1 cellular context compared by ENCODE assay signal in the genomic region with DNA sequence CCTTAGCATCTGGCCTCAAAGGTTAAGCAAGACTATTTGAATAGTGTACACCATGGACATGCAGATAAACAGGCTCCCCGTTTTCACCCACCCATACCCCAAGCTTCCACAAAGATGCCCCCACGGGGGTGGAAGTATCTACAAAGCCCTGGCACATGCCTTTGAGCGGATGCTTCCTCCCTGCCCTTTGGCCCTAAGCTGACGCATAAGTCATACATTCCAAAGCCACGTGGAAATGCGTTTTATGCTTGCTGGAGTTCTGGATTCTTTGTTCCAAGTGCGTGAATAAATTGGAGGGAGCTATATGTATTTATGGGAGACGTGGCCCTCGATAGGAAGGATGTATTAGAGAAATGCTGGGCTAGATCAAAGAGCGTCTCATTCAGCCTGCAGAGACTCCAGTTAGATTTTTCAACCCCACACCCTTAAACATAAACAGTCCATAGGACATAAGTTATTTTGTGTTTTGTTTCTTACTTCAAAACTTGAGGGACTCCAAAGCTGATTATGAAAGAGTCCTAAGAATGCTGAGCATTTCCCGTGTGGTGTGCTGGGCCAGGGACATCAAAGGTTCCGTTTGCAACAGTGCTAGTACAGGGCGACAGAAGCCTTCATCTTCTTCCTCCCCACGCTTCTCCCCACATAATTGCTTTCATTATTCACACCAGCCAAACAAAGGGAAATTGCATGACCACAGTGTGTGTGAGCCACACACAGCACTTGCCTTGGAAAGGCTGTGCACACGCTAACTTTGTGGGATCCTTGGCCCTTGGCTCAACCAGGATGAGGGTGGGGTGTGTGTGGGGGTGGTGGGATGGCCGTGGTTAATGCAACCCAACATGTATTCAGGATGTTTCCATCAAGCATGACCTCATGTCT.
TF ChIP-seq lines count a peak whose summit lies in the region.

No MANE protein-coding gene starts in this region.

TF ChIP-seq in HepG2, 621 proteins besides CTCF, POLR2A, EP300 and RAD21 (continued from another document):
- TF ChIP-seq, protein P1, sequence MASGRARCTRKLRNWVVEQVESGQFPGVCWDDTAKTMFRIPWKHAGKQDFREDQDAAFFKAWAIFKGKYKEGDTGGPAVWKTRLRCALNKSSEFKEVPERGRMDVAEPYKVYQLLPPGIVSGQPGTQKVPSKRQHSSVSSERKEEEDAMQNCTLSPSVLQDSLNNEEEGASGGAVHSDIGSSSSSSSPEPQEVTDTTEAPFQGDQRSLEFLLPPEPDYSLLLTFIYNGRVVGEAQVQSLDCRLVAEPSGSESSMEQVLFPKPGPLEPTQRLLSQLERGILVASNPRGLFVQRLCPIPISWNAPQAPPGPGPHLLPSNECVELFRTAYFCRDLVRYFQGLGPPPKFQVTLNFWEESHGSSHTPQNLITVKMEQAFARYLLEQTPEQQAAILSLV (CRISPR knock-in tag; IDR thresholded peaks at IDR 0.05; ENCODE audit: borderline replicate concordance) = peak; percentile 96
- no peak; the same call in 1 of the 2 replicates for TF ChIP-seq FLYWCH1 (CRISPR knock-in tag; IDR thresholded peaks at IDR 0.05)
- no peak for TF ChIP-seq PHF5A (CRISPR knock-in tag; IDR thresholded peaks at IDR 0.05; ENCODE audit: low read depth, unreplicated experiment)
- TF ChIP-seq, protein P2, sequence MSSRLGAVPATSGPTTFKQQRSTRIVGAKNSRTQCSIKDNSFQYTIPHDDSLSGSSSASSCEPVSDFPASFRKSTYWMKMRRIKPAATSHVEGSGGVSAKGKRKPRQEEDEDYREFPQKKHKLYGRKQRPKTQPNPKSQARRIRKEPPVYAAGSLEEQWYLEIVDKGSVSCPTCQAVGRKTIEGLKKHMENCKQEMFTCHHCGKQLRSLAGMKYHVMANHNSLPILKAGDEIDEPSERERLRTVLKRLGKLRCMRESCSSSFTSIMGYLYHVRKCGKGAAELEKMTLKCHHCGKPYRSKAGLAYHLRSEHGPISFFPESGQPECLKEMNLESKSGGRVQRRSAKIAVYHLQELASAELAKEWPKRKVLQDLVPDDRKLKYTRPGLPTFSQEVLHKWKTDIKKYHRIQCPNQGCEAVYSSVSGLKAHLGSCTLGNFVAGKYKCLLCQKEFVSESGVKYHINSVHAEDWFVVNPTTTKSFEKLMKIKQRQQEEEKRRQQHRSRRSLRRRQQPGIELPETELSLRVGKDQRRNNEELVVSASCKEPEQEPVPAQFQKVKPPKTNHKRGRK (CRISPR knock-in tag; IDR thresholded peaks at IDR 0.05) = no peak; the same call in 1 of the 2 replicates
- TF ChIP-seq ZNF550 (CRISPR knock-in tag; IDR thresholded peaks at IDR 0.05; ENCODE audit: borderline replicate concordance) = peak; percentile 80; the same call in 1 of the 2 replicates
- no peak for TF ChIP-seq ZNF333 (CRISPR knock-in tag; IDR thresholded peaks at IDR 0.05; ENCODE audit: borderline replicate concordance)
- peak; percentile 87 for TF ChIP-seq ZBTB7A (CRISPR knock-in tag; IDR thresholded peaks at IDR 0.05)
- TF ChIP-seq, protein P3, sequence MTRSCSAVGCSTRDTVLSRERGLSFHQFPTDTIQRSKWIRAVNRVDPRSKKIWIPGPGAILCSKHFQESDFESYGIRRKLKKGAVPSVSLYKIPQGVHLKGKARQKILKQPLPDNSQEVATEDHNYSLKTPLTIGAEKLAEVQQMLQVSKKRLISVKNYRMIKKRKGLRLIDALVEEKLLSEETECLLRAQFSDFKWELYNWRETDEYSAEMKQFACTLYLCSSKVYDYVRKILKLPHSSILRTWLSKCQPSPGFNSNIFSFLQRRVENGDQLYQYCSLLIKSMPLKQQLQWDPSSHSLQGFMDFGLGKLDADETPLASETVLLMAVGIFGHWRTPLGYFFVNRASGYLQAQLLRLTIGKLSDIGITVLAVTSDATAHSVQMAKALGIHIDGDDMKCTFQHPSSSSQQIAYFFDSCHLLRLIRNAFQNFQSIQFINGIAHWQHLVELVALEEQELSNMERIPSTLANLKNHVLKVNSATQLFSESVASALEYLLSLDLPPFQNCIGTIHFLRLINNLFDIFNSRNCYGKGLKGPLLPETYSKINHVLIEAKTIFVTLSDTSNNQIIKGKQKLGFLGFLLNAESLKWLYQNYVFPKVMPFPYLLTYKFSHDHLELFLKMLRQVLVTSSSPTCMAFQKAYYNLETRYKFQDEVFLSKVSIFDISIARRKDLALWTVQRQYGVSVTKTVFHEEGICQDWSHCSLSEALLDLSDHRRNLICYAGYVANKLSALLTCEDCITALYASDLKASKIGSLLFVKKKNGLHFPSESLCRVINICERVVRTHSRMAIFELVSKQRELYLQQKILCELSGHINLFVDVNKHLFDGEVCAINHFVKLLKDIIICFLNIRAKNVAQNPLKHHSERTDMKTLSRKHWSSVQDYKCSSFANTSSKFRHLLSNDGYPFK (CRISPR knock-in tag; IDR thresholded peaks at IDR 0.05; ENCODE audit: borderline replicate concordance) = peak; percentile 66; the same call in 1 of the 2 replicates
- TF ChIP-seq MYNN (CRISPR knock-in tag; IDR thresholded peaks at IDR 0.05; ENCODE audit: low read depth) = peak; percentile 53; the same call in 1 of the 2 replicates
- TF ChIP-seq HOXD1 (CRISPR knock-in tag; IDR thresholded peaks at IDR 0.05) = 0 out of 2 replicates have a peak, but pooled peaks have one; percentile 73
- TF ChIP-seq ZFP82 (CRISPR knock-in tag; IDR thresholded peaks at IDR 0.05; ENCODE audit: borderline replicate concordance) = no peak
- TF ChIP-seq THAP11 (CRISPR knock-in tag; IDR thresholded peaks at IDR 0.05) = peak; percentile 64
- TF ChIP-seq RCOR2 (CRISPR knock-in tag; IDR thresholded peaks at IDR 0.05) = peak; percentile 79; the same call in 1 of the 2 replicates
- peak; percentile 71 for TF ChIP-seq ZNF12 (CRISPR knock-in tag; IDR thresholded peaks at IDR 0.05)
